ENCODE assay signal across 13 cellular contexts in the genomic region with DNA sequence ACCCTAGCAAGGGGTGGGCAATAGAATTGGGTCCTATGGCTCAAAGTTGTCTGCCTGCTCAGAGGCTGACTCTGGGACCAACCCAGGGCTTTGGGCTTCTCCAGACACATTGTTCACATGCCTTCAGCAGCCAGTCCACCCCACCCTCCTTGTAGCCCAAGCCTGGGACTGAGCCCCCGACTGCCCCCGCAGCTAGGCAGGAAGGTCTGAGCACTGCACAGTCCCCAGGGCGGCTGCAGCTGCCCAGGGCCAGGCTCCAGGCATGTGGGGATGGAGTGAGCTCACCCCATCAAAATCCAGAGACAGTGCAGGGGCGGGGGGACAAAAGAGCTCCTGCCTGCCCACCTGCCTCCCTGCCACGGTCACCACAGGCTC. TPM values are rescaled to one million over a fixed set of nuclear protein-coding genes. Genes with fewer than 3 reads are reported as not detected.
A peak's percentile ranks its signal among the peaks of the same experiment; 100 is the strongest.
DNase-seq lines count a peak whose midpoint lies in the region; TF ChIP-seq lines count a peak whose summit lies in the region.
"Had no signal": no experiment of that assay in that cellular context is flagged by ENCODE, and none has a peak within 500 bp of the region (broad histone marks: within the 10 kb centered on the region; RNA-seq: fewer than 3 reads in every experiment).

No MANE protein-coding gene starts in this region.

- TF ChIP-seq POLR2A in thyroid gland (IDR thresholded peaks at IDR 0.05) = no peak

- peaks cover 2% of the 10 kb centered on the region for H3K36me3 Mint-ChIP-seq in mesothelial cell of epicardium
- H3K36me3 Mint-ChIP-seq: activated naive CD8-positive, alpha-beta T cell treated with anti-CD3 and anti-CD28 coated beads for 36 hours had no signal

- H3K36me3 ChIP-seq in HEK293 (ENCODE audit: control insufficient read depth in 2 of 2, insufficient read depth in 1 of 2, low read length in 2 of 2) (no peaks in the 10 kb centered on the region), ectodermal cell (ENCODE audit: control insufficient read depth, insufficient read depth, low read length) (no peaks in the 10 kb centered on the region), thyroid gland (no peaks in the 10 kb centered on the region)

- H3K4me3 ChIP-seq in HEK293 (ENCODE audit: low read depth, low read length) (no peak overlapping the region), ectodermal cell (ENCODE audit: insufficient read depth, low read depth, low read length) (no peak overlapping the region), thyroid gland (replicated peaks in 1 of 3) (no peak overlapping the region)

- DNase-seq in mesothelial cell of epicardium (ENCODE audit: low spot score in 2 of 2, unreplicated experiment in 2 of 2) (no peak), thyroid gland (no peak), NCI-H2107 treated with DMSO at 0.1 percent for 48 hours (lab: John Stamatoyannopoulos, UW; ENCODE audit: unreplicated experiment) (no peak), NOMO-1 (lab: John Stamatoyannopoulos, UW; ENCODE audit: unreplicated experiment in 2 of 2) (no peak), superior temporal gyrus (ENCODE audit: extremely low spot score) (no peak), NCI-H82 (lab: John Stamatoyannopoulos, UW) (no peak)
- DNase-seq: activated CD4-positive, alpha-beta T cell treated with anti-CD3 and anti-CD28 coated beads for 4 hours; activated naive CD8-positive, alpha-beta T cell treated with anti-CD3 and anti-CD28 coated beads for 36 hours; DND-41; NCI-H187; stimulated activated CD4-positive, alpha-beta T cell treated with anti-CD3 and anti-CD28 coated beads, Interleukin-1b, Interleukin-23, amount 100 ng/mL, for 48 hours had no signal

- H3K27me3 ChIP-seq in ectodermal cell (ENCODE audit: control insufficient read depth, insufficient read depth, low read length, poor library complexity, severe bottlenecking) = no peaks in the 10 kb centered on the region
- no peaks in the 10 kb centered on the region for H3K27me3 ChIP-seq in thyroid gland

- TF ChIP-seq CTCF in HEK293 (tag by site-specific recombination; IDR thresholded peaks at IDR 0.05) (no peak), mesothelial cell of epicardium (IDR thresholded peaks at IDR 0.05; ENCODE audit: unreplicated experiment) (no peak), thyroid gland (IDR thresholded peaks at IDR 0.05) (no peak)

- 81 to 83% methylated on average over 5 of the region's 5 CpGs for WGBS in ectodermal cell, 2 experiments
- 79% methylated on average over 5 of the region's 5 CpGs; no CpG with 5 or more reads in 1 of the 2 donors for WGBS in thyroid gland, 2 donors

- H3K4me3 Mint-ChIP-seq in mesothelial cell of epicardium = no peak overlapping the region
- H3K4me3 Mint-ChIP-seq: activated naive CD8-positive, alpha-beta T cell treated with anti-CD3 and anti-CD28 coated beads for 36 hours had no signal

- H3K27ac ChIP-seq in HEK293 (ENCODE audit: extremely low read depth, low read depth, low read length) = no peak overlapping the region
- H3K27ac ChIP-seq in ectodermal cell (ENCODE audit: insufficient read depth, low read depth, low read length, poor library complexity, severe bottlenecking) = peak overlapping the region; percentile 16
- peak overlapping the region; percentile 32 to 40 (median 32) for H3K27ac ChIP-seq in thyroid gland

- H3K4me1 ChIP-seq in HEK293 (ENCODE audit: control insufficient read depth, insufficient read depth, low read length) = no peaks in the 10 kb centered on the region
- H3K4me1 ChIP-seq in ectodermal cell (ENCODE audit: control insufficient read depth, insufficient read depth, low read length) = peaks cover 29% of the 10 kb centered on the region
- peaks cover 27 to 86% of the 10 kb centered on the region in 2 donors for H3K4me1 ChIP-seq in thyroid gland

- intact Hi-C loops in thyroid gland (cut with DNase I) = loop anchor here (5.0 kb wide), 1 partner anchor 36 kb away; the partner anchor contains the start of gene HSPG2

- H3K27me3 Mint-ChIP-seq in mesothelial cell of epicardium (ENCODE audit: low read depth) = no peaks in the 10 kb centered on the region
- H3K27me3 Mint-ChIP-seq: activated naive CD8-positive, alpha-beta T cell treated with anti-CD3 and anti-CD28 coated beads for 36 hours had no signal

- H3K9me3 ChIP-seq in HEK293 (ENCODE audit: control insufficient read depth, insufficient read depth, low read depth, low read length) (no peaks in the 10 kb centered on the region), ectodermal cell (ENCODE audit: control insufficient read depth, low read length) (no peaks in the 10 kb centered on the region), thyroid gland (no peaks in the 10 kb centered on the region)

- peaks cover 39% of the 10 kb centered on the region for H3K4me1 Mint-ChIP-seq in mesothelial cell of epicardium

- H3K27ac Mint-ChIP-seq in mesothelial cell of epicardium = peak overlapping the region; percentile 43
- H3K27ac Mint-ChIP-seq: activated naive CD8-positive, alpha-beta T cell treated with anti-CD3 and anti-CD28 coated beads for 36 hours had no signal

- CTCF ChIA-PET in HEK293 (lab: Yijun Ruan, JAX) = interaction anchor here (0.7 kb wide), 1 partner anchor 203 kb away, joined by 4 read pairs; no protein-coding TSS in a partner anchor

- no peaks in the 10 kb centered on the region for H3K9me3 Mint-ChIP-seq in mesothelial cell of epicardium
- H3K9me3 Mint-ChIP-seq: activated naive CD8-positive, alpha-beta T cell treated with anti-CD3 and anti-CD28 coated beads for 36 hours had no signal

- POLR2A ChIA-PET in HEK293 (lab: Yijun Ruan, JAX) = no interaction called here

TF ChIP-seq in HEK293, 187 proteins besides CTCF, POLR2A, EP300 and RAD21:
- TF ChIP-seq ZFHX2 (tag by site-specific recombination; conservative IDR thresholded peaks at IDR 0.05) (peak; percentile 32; the same call in 1 of the 2 replicates), FEZF1 (tag by site-specific recombination; IDR thresholded peaks at IDR 0.05) (no peak)

RNA-seq across cellular contexts. Expression of gene HSPG2, which starts 35.6 kb away (rescaled TPM):
- 36.8 TPM for polyA plus RNA-seq in ectodermal cell (2013, experiment 1 of 4)
- 41.1 TPM for polyA plus RNA-seq in ectodermal cell (2013, experiment 2 of 4)
- polyA plus RNA-seq in ectodermal cell (2013, experiment 3 of 4) = 38.4 TPM
- polyA plus RNA-seq in ectodermal cell (2013, experiment 4 of 4) = 48.4 TPM
- total RNA-seq in mesothelial cell of epicardium (221 to 226 TPM (median 221 TPM) in 3 replicates), thyroid gland (100 to 1,000 TPM in 2 of 4 donors, 10 to 100 TPM in 2; 75.7 to 239 (median 96.8) TPM)
